ENCODE assay signal across 10 cellular contexts in genomic region chr19:35090795-35091214, GRCh38. TPM values are rescaled to one million over a fixed set of nuclear protein-coding genes. Genes with fewer than 3 reads are reported as not detected.
DNase-seq lines count a peak whose midpoint lies in the region; ATAC-seq, FAIRE-seq and TF ChIP-seq lines count a peak whose summit lies in the region.
"Had no signal": no experiment of that assay in that cellular context is flagged by ENCODE, and none has a peak within 500 bp of the region (broad histone marks: within the 10 kb centered on the region; RNA-seq: fewer than 3 reads in every experiment).

No MANE protein-coding gene starts in this region.

- no peak overlapping the region for H3K4me2 ChIP-seq in K562 (ENCODE audit: insufficient read depth, low read length)

- H3K36me3 Mint-ChIP-seq in natural killer cell = no peaks in the 10 kb centered on the region
- H3K36me3 Mint-ChIP-seq in natural killer cell treated with Interleukin-12 subunit alpha and Interleukin-12 subunit beta and Interleukin-15 and Interleukin-18, amount 100 ng/mL, for 72 hours = no peaks in the 10 kb centered on the region
- H3K36me3 Mint-ChIP-seq: activated naive CD8-positive, alpha-beta T cell treated with anti-CD3 and anti-CD28 coated beads, Interleukin-2, amount 10 ng/mL, durations not matched to agents 7 days and 5 days had no signal

- TF ChIP-seq POLR2A in K562 (conservative IDR thresholded peaks at IDR 0.05) (no peak), sigmoid colon (IDR thresholded peaks at IDR 0.05) (no peak)

- POLR2A ChIA-PET in K562 (lab: Yijun Ruan, JAX) = no interaction called here

- in situ Hi-C loops in K562 (cut with MboI) = no loop called here

- DNase-seq in natural killer cell (no peak), K562 (ENCODE audit: extremely low read depth in 1 of 4, low spot score in 3 of 4) (no peak), sigmoid colon (no peak), NCI-H526 treated with DMSO at 0.1 percent for 48 hours (lab: John Stamatoyannopoulos, UW) (no peak)
- DNase-seq in natural killer cell treated with Interleukin-12 subunit alpha and Interleukin-12 subunit beta and Interleukin-15 and Interleukin-18, amount 100 ng/mL, for 72 hours (ENCODE audit: low spot score) = no peak
- no peak for DNase-seq in activated naive CD4-positive, alpha-beta T cell treated with Interleukin-2 at 50 U/mL for 16 hours
- DNase-seq: activated naive CD8-positive, alpha-beta T cell treated with anti-CD3 and anti-CD28 coated beads, Interleukin-2, amount 10 ng/mL, durations not matched to agents 7 days and 5 days had no signal

- H3K27me3 ChIP-seq in K562 (ENCODE audit: control insufficient read depth in 2 of 2, insufficient read depth in 2 of 2, low read length in 2 of 2) (peaks cover 0 to 4% of the 10 kb centered on the region in 2 experiments; a peak in 1 of 5 replicates), liver (ENCODE audit: control insufficient read depth in 4 of 4, insufficient read depth in 4 of 4, low read length in 3 of 4) (no peaks in the 10 kb centered on the region), sigmoid colon (peaks cover 0 to 27% (median 23%) of the 10 kb centered on the region in 3 donors)

- no peak for TF ChIP-seq EP300 in K562 (IDR thresholded peaks at IDR 0.05; ENCODE audit: low read length)
- TF ChIP-seq EP300 in sigmoid colon (IDR thresholded peaks at IDR 0.05) = no peak

- no peak for FAIRE-seq in K562 (lab: Jason Lieb, UNC)

- peaks cover 10 to 39% of the 10 kb centered on the region in 2 experiments; a peak in 4 of 5 replicates for H3K4me1 ChIP-seq in K562 (replicated peaks in 1 of 2; ENCODE audit: control insufficient read depth in 2 of 2, insufficient read depth in 2 of 2, low read length in 2 of 2)
- peaks cover 3 to 28% (median 17%) of the 10 kb centered on the region in 4 donors for H3K4me1 ChIP-seq in liver (ENCODE audit: control insufficient read depth in 4 of 4, insufficient read depth in 4 of 4, low read length in 3 of 4)
- peaks cover 0 to 11% (median 7%) of the 10 kb centered on the region in 4 donors for H3K4me1 ChIP-seq in sigmoid colon

- H3K27ac ChIP-seq in K562 (ENCODE audit: extremely low read depth, low read depth, low read length) (no peak overlapping the region), liver (ENCODE audit: low read depth in 1 of 2, low read length in 2 of 2) (peak overlapping the region; percentile 80 to 92), sigmoid colon (no peak overlapping the region)

- H3K4me3 Mint-ChIP-seq in natural killer cell = no peak overlapping the region
- H3K4me3 Mint-ChIP-seq in natural killer cell treated with Interleukin-12 subunit alpha and Interleukin-12 subunit beta and Interleukin-15 and Interleukin-18, amount 100 ng/mL, for 72 hours = no peak overlapping the region
- H3K4me3 Mint-ChIP-seq: activated naive CD8-positive, alpha-beta T cell treated with anti-CD3 and anti-CD28 coated beads, Interleukin-2, amount 10 ng/mL, durations not matched to agents 7 days and 5 days had no signal

- H2AFZ ChIP-seq in K562 (ENCODE audit: low read depth, low read length) = peak overlapping the region; percentile 91

- no peak for ATAC-seq in natural killer cell
- no peak for ATAC-seq in natural killer cell treated with Interleukin-12 subunit alpha and Interleukin-12 subunit beta and Interleukin-15 and Interleukin-18, amount 100 ng/mL, for 72 hours
- peak; percentile 12; the same call in 1 of the 3 replicates for ATAC-seq in K562
- no peak for ATAC-seq in HG03571 (IDR thresholded peaks at IDR 0.05; ENCODE audit: unreplicated experiment)

- H3K4me1 Mint-ChIP-seq in natural killer cell = peaks cover 12 to 13% of the 10 kb centered on the region in 2 donors
- H3K4me1 Mint-ChIP-seq in natural killer cell treated with Interleukin-12 subunit alpha and Interleukin-12 subunit beta and Interleukin-15 and Interleukin-18, amount 100 ng/mL, for 72 hours (ENCODE audit: low read depth in 2 of 2) = peaks cover 5 to 8% of the 10 kb centered on the region in 2 donors
- H3K4me1 Mint-ChIP-seq: activated naive CD8-positive, alpha-beta T cell treated with anti-CD3 and anti-CD28 coated beads, Interleukin-2, amount 10 ng/mL, durations not matched to agents 7 days and 5 days had no signal

- WGBS in K562 (ENCODE audit: insufficient coverage, low coverage, missing lambda C conversion rate) = 24% methylated on average over 20 of the region's 31 CpGs
- 8% methylated on average over 31 of the region's 31 CpGs for WGBS in liver
- 22 to 36% methylated on average over 31 of the region's 31 CpGs for whole genome bisulfite sequencing in sigmoid colon, 2 donors

- H3K27me3 Mint-ChIP-seq in natural killer cell (ENCODE audit: low read depth in 2 of 2) = peaks cover 0 to 8% of the 10 kb centered on the region in 2 donors
- peaks cover 0 to under 1% of the 10 kb centered on the region in 2 donors for H3K27me3 Mint-ChIP-seq in natural killer cell treated with Interleukin-12 subunit alpha and Interleukin-12 subunit beta and Interleukin-15 and Interleukin-18, amount 100 ng/mL, for 72 hours

- H3K36me3 ChIP-seq in K562 (ENCODE audit: control insufficient read depth, insufficient read depth, low read length) (no peaks in the 10 kb centered on the region), liver (ENCODE audit: control insufficient read depth in 4 of 4, insufficient read depth in 3 of 4, low read depth in 1 of 4, low read length in 3 of 4) (no peaks in the 10 kb centered on the region), sigmoid colon (no peaks in the 10 kb centered on the region)

- no peak overlapping the region for H3K27ac Mint-ChIP-seq in natural killer cell
- H3K27ac Mint-ChIP-seq in natural killer cell treated with Interleukin-12 subunit alpha and Interleukin-12 subunit beta and Interleukin-15 and Interleukin-18, amount 100 ng/mL, for 72 hours = no peak overlapping the region
- H3K27ac Mint-ChIP-seq: activated naive CD8-positive, alpha-beta T cell treated with anti-CD3 and anti-CD28 coated beads, Interleukin-2, amount 10 ng/mL, durations not matched to agents 7 days and 5 days had no signal

- H3K9me1 ChIP-seq in K562 (ENCODE audit: control insufficient read depth, insufficient read depth, low read length) = no peaks in the 10 kb centered on the region

- no peaks in the 10 kb centered on the region for H4K20me1 ChIP-seq in K562 (replicated peaks; ENCODE audit: control insufficient read depth, insufficient read depth, low read length)

- no peak for TF ChIP-seq RAD21 in K562 (CRISPR knock-in tag; conservative IDR thresholded peaks at IDR 0.05 in 1 of 2, IDR thresholded peaks at IDR 0.05 in 1 of 2)
- TF ChIP-seq RAD21 in liver (IDR thresholded peaks at IDR 0.05) = no peak

- H3K9me3 Mint-ChIP-seq in natural killer cell = no peaks in the 10 kb centered on the region
- H3K9me3 Mint-ChIP-seq in natural killer cell treated with Interleukin-12 subunit alpha and Interleukin-12 subunit beta and Interleukin-15 and Interleukin-18, amount 100 ng/mL, for 72 hours = no peaks in the 10 kb centered on the region
- H3K9me3 Mint-ChIP-seq: activated naive CD8-positive, alpha-beta T cell treated with anti-CD3 and anti-CD28 coated beads, Interleukin-2, amount 10 ng/mL, durations not matched to agents 7 days and 5 days had no signal

- TF ChIP-seq CTCF in natural killer cell (IDR thresholded peaks at IDR 0.05) = peak; percentile 25
- TF ChIP-seq CTCF in K562 (IDR thresholded peaks at IDR 0.05 in 2 of 3, conservative IDR thresholded peaks at IDR 0.05 in 1 of 3; ENCODE audit: insufficient read depth in 2 of 3, low read depth in 1 of 3, low read length in 3 of 3) = no peak
- TF ChIP-seq CTCF in liver (IDR thresholded peaks at IDR 0.05; ENCODE audit: low read depth, low read length, missing input control) = no peak
- no peak for TF ChIP-seq CTCF in sigmoid colon (IDR thresholded peaks at IDR 0.05)

- no peaks in the 10 kb centered on the region for H3K79me2 ChIP-seq in K562 (ENCODE audit: control insufficient read depth, insufficient read depth, low read length)

- intact Hi-C loops in natural killer cell (cut with micrococcal nuclease) (loop anchor here (1.0 kb wide), 1 partner anchor 24 kb away; no protein-coding TSS in a partner anchor), K562 (cut with micrococcal nuclease) (loop anchor here (1.0 to 10.0 kb wide), 2 partner anchors 24 to 46 kb away; partner anchors contain the start of gene HPN), sigmoid colon (cut with DNase I) (loop anchor here (2.0 to 5.0 kb wide), 2 partner anchors 24 to 119 kb away; no protein-coding TSS in a partner anchor)

- H3K4me3 ChIP-seq in K562 = no peak overlapping the region
- peak overlapping the region in 2 of 3 donors; percentile 39 to 52 for H3K4me3 ChIP-seq in liver (ENCODE audit: low read depth in 1 of 3, low read length in 3 of 3)
- no peak overlapping the region for H3K4me3 ChIP-seq in sigmoid colon

- H3K9me3 ChIP-seq in K562 (replicated peaks; ENCODE audit: control insufficient read depth, insufficient read depth, low read depth, low read length) = no peaks in the 10 kb centered on the region
- no peaks in the 10 kb centered on the region for H3K9me3 ChIP-seq in liver (ENCODE audit: control insufficient read depth in 4 of 4, low read length in 3 of 4)
- no peaks in the 10 kb centered on the region for H3K9me3 ChIP-seq in sigmoid colon
- H3K9me3 ChIP-seq: Caco-2 had no signal

- CTCF ChIA-PET in K562 (lab: Yijun Ruan, JAX; ENCODE audit: low intra/inter-chr PET ratio) = interaction anchor here (0.5 kb wide), 1 partner anchor 40 kb away, joined by 3 read pairs; no protein-coding TSS in a partner anchor

- BruUV-seq in K562 (replicated peaks; lab: Mats Ljungman, UMichigan) = no TSS peak

- H3K9ac ChIP-seq in K562 (ENCODE audit: insufficient read depth in 1 of 2, low read depth in 2 of 2, low read length in 2 of 2) (peak overlapping the region in 1 of 2 experiments; percentile 47; a peak in 1 of 4 replicates), liver (ENCODE audit: low read depth in 1 of 2, low read length in 2 of 2) (peak overlapping the region in 1 of 2 donors; percentile 66)

RNA-seq across cellular contexts. Expression of gene FXYD3, which starts 24.8 kb away (rescaled TPM):
- total RNA-seq in natural killer cell = not detected
- not detected for total RNA-seq in natural killer cell treated with Interleukin-12 subunit alpha and Interleukin-12 subunit beta and Interleukin-15 and Interleukin-18, amount 100 ng/mL, for 72 hours
- total RNA-seq in K562 (2011; cell fraction: chromatin; rRNA removed; ENCODE audit: low replicate concordance) = not detected in 2 replicates
- total RNA-seq in K562 (2011; cell fraction: nucleolus; rRNA removed) = not detected in 2 replicates
- total RNA-seq in K562 (2011; cell fraction: nucleoplasm; rRNA removed) = not detected in 2 replicates
- not detected in 2 replicates for total RNA-seq in K562 (2014; rRNA removed)
- total RNA-seq in K562 (2014; rRNA removed; fragmentation: Illumina TruSeq; extraction: Trizol) = not detected in 2 replicates
- not detected in 2 replicates for total RNA-seq in K562 (2015; rRNA removed; fragmentation: Illumina TruSeq; extraction: Trizol)
- total RNA-seq in K562 (2021) = 0.24 and 0.60 TPM in 2 replicates
- polyA plus RNA-seq in K562 (2011; rRNA removed) = not detected in 2 replicates
- not detected in 2 replicates for polyA plus RNA-seq in K562 (2011; cell fraction: cytosol; rRNA removed)
- not detected in 2 replicates for polyA plus RNA-seq in K562 (2011; cell fraction: nucleus; rRNA removed)
- 0.16 TPM in 1 of 2 replicates, not detected in the other for polyA plus RNA-seq in K562 (2012)
- polyA plus RNA-seq in K562 (2014; fragmentation: Illumina TruSeq; extraction: Trizol) = not detected in 2 replicates
- polyA plus RNA-seq in K562 (2014; fragmentation: Nextera tagmentation; extraction: Ambion mirVana) = not detected
- not detected in 2 replicates for polyA plus RNA-seq in K562 (2014; rRNA removed)
- polyA minus RNA-seq in K562 (2011; rRNA and poly(A)+ RNA removed) = not detected in 2 replicates
- not detected in 2 replicates for polyA minus RNA-seq in K562 (2011; cell fraction: cytosol; rRNA and poly(A)+ RNA removed)
- not detected in 2 replicates for polyA minus RNA-seq in K562 (2011; cell fraction: nucleus; rRNA and poly(A)+ RNA removed)
- total RNA-seq in liver = not detected
- under 1 TPM; 0.32 to 0.45 TPM for polyA plus RNA-seq in liver
- 10 to 100 TPM in 2 of 4 donors, 1 to 10 TPM in 2; 3.7 to 15.3 (median 8.2) TPM for total RNA-seq in sigmoid colon
- 1,000 to 10,000 TPM; 2,472 to 3,333 (median 2,871) TPM for polyA plus RNA-seq in sigmoid colon
- total RNA-seq: activated naive CD8-positive, alpha-beta T cell treated with anti-CD3 and anti-CD28 coated beads, Interleukin-2, amount 10 ng/mL, durations not matched to agents 7 days and 5 days had no signal

RNA-seq across cellular contexts. Expression of gene LGI4, which starts 44.1 kb away (rescaled TPM):
- total RNA-seq in natural killer cell = under 1 TPM in 2 of 3 donors, not detected in 1; 0.49 to 0.72 TPM
- not detected for total RNA-seq in natural killer cell treated with Interleukin-12 subunit alpha and Interleukin-12 subunit beta and Interleukin-15 and Interleukin-18, amount 100 ng/mL, for 72 hours
- 1.9 TPM in 2 replicates for total RNA-seq in K562 (2011; cell fraction: chromatin; rRNA removed; ENCODE audit: low replicate concordance)
- total RNA-seq in K562 (2011; cell fraction: nucleolus; rRNA removed) = 0.67 and 0.92 TPM in 2 replicates
- total RNA-seq in K562 (2011; cell fraction: nucleoplasm; rRNA removed) = 0.88 and 0.92 TPM in 2 replicates
- 0.14 TPM in 1 of 2 replicates, not detected in the other for total RNA-seq in K562 (2014; rRNA removed)
- not detected in 2 replicates for total RNA-seq in K562 (2014; rRNA removed; fragmentation: Illumina TruSeq; extraction: Trizol)
- total RNA-seq in K562 (2015; rRNA removed; fragmentation: Illumina TruSeq; extraction: Trizol) = not detected in 2 replicates
- 0.24 TPM in 1 of 2 replicates, not detected in the other for total RNA-seq in K562 (2021)
- polyA plus RNA-seq in K562 (2011; rRNA removed) = 0.29 and 0.73 TPM in 2 replicates
- polyA plus RNA-seq in K562 (2011; cell fraction: cytosol; rRNA removed) = 0.16 and 0.37 TPM in 2 replicates
- 3.1 and 4.6 TPM in 2 replicates for polyA plus RNA-seq in K562 (2011; cell fraction: nucleus; rRNA removed)
- polyA plus RNA-seq in K562 (2012) = 0.35 and 1.6 TPM in 2 replicates
- 0.30 and 0.33 TPM in 2 replicates for polyA plus RNA-seq in K562 (2014; fragmentation: Illumina TruSeq; extraction: Trizol)
- polyA plus RNA-seq in K562 (2014; fragmentation: Nextera tagmentation; extraction: Ambion mirVana) = not detected
- polyA plus RNA-seq in K562 (2014; rRNA removed) = 0.21 and 1.1 TPM in 2 replicates
- polyA minus RNA-seq in K562 (2011; rRNA and poly(A)+ RNA removed) = not detected in 2 replicates
- polyA minus RNA-seq in K562 (2011; cell fraction: cytosol; rRNA and poly(A)+ RNA removed) = not detected in 2 replicates
- polyA minus RNA-seq in K562 (2011; cell fraction: nucleus; rRNA and poly(A)+ RNA removed) = 0.54 TPM in 1 of 2 replicates, not detected in the other
- total RNA-seq in liver = 1 to 10 TPM; 1.1 to 1.2 TPM
- 1 to 10 TPM in 1 of 2 donors, under 1 TPM in 1; 0.18 to 1.5 TPM for polyA plus RNA-seq in liver
- 10 to 100 TPM; 29.0 to 47.1 (median 35.1) TPM for total RNA-seq in sigmoid colon
- polyA plus RNA-seq in sigmoid colon = 10 to 100 TPM in 1 of 3 donors, 1 to 10 TPM in 2; 4.2 to 35.7 (median 9.0) TPM

RNA-seq across cellular contexts. Expression of gene FXYD1, which starts 47.8 kb away (rescaled TPM):
- total RNA-seq in natural killer cell (not detected), K562 (2014; rRNA removed) (2.3 and 2.4 TPM in 2 replicates), K562 (2014; rRNA removed; fragmentation: Illumina TruSeq; extraction: Trizol) (not detected in 2 replicates), K562 (2015; rRNA removed; fragmentation: Illumina TruSeq; extraction: Trizol) (0.60 and 1.3 TPM in 2 replicates), K562 (2021) (1.7 and 2.7 TPM in 2 replicates), liver (10 to 100 TPM; 18.7 to 20.3 TPM), sigmoid colon (100 to 1,000 TPM in 1 of 4 donors, 10 to 100 TPM in 3; 39.1 to 107 (median 44.6) TPM)
- total RNA-seq in natural killer cell treated with Interleukin-12 subunit alpha and Interleukin-12 subunit beta and Interleukin-15 and Interleukin-18, amount 100 ng/mL, for 72 hours = not detected
- total RNA-seq in K562 (2011; cell fraction: chromatin; rRNA removed; ENCODE audit: low replicate concordance) = 0.67 TPM in 1 of 2 replicates, not detected in the other
- 0.50 TPM in 1 of 2 replicates, not detected in the other for total RNA-seq in K562 (2011; cell fraction: nucleolus; rRNA removed)
- not detected in 2 replicates for total RNA-seq in K562 (2011; cell fraction: nucleoplasm; rRNA removed)
- polyA plus RNA-seq in K562 (2011; rRNA removed) (0.40 and 0.66 TPM in 2 replicates), K562 (2014; fragmentation: Illumina TruSeq; extraction: Trizol) (0.71 and 2.1 TPM in 2 replicates), K562 (2014; fragmentation: Nextera tagmentation; extraction: Ambion mirVana) (not detected), K562 (2014; rRNA removed) (2.4 and 3.2 TPM in 2 replicates), liver (100 to 1,000 TPM; 123 to 146 TPM), sigmoid colon (10 to 100 TPM in 2 of 3 donors, 1 to 10 TPM in 1; 6.0 to 57.7 (median 15.0) TPM)
- 0.16 TPM in 1 of 2 replicates, not detected in the other for polyA plus RNA-seq in K562 (2011; cell fraction: cytosol; rRNA removed)
- polyA plus RNA-seq in K562 (2011; cell fraction: nucleus; rRNA removed) = 0.49 and 2.1 TPM in 2 replicates
- polyA plus RNA-seq in K562 (2012) = 2.1 and 4.4 TPM in 2 replicates
- polyA minus RNA-seq in K562 (2011; rRNA and poly(A)+ RNA removed) = not detected in 2 replicates
- polyA minus RNA-seq in K562 (2011; cell fraction: cytosol; rRNA and poly(A)+ RNA removed) = not detected in 2 replicates
- 0.67 TPM in 1 of 2 replicates, not detected in the other for polyA minus RNA-seq in K562 (2011; cell fraction: nucleus; rRNA and poly(A)+ RNA removed)
- total RNA-seq: activated naive CD8-positive, alpha-beta T cell treated with anti-CD3 and anti-CD28 coated beads, Interleukin-2, amount 10 ng/mL, durations not matched to agents 7 days and 5 days; Caco-2 had no signal

RNA-seq across cellular contexts. Expression of gene HPN, which starts 49.3 kb away (rescaled TPM):
- total RNA-seq in natural killer cell = not detected
- under 1 TPM in 1 of 2 donors, not detected in 1; 0.31 TPM for total RNA-seq in natural killer cell treated with Interleukin-12 subunit alpha and Interleukin-12 subunit beta and Interleukin-15 and Interleukin-18, amount 100 ng/mL, for 72 hours
- 0.30 and 0.74 TPM in 2 replicates for total RNA-seq in K562 (2011; cell fraction: chromatin; rRNA removed; ENCODE audit: low replicate concordance)
- total RNA-seq in K562 (2011; cell fraction: nucleolus; rRNA removed) = 0.26 and 0.67 TPM in 2 replicates
- total RNA-seq in K562 (2011; cell fraction: nucleoplasm; rRNA removed) = 0.59 and 0.99 TPM in 2 replicates
- not detected in 2 replicates for total RNA-seq in K562 (2014; rRNA removed)
- total RNA-seq in K562 (2014; rRNA removed; fragmentation: Illumina TruSeq; extraction: Trizol) = not detected in 2 replicates
- total RNA-seq in K562 (2015; rRNA removed; fragmentation: Illumina TruSeq; extraction: Trizol) = 0.15 TPM in 1 of 2 replicates, not detected in the other
- total RNA-seq in K562 (2021) = 0.20 and 0.36 TPM in 2 replicates
- polyA plus RNA-seq in K562 (2011; rRNA removed) = 0.10 and 0.11 TPM in 2 replicates
- polyA plus RNA-seq in K562 (2011; cell fraction: cytosol; rRNA removed) = 0.09 and 0.12 TPM in 2 replicates
- 0.63 and 1.3 TPM in 2 replicates for polyA plus RNA-seq in K562 (2011; cell fraction: nucleus; rRNA removed)
- polyA plus RNA-seq in K562 (2012) = 0.10 and 1.7 TPM in 2 replicates
- polyA plus RNA-seq in K562 (2014; fragmentation: Illumina TruSeq; extraction: Trizol) = not detected in 2 replicates
- polyA plus RNA-seq in K562 (2014; fragmentation: Nextera tagmentation; extraction: Ambion mirVana) = not detected
- polyA plus RNA-seq in K562 (2014; rRNA removed) = not detected in 2 replicates
- not detected in 2 replicates for polyA minus RNA-seq in K562 (2011; rRNA and poly(A)+ RNA removed)
- not detected in 2 replicates for polyA minus RNA-seq in K562 (2011; cell fraction: cytosol; rRNA and poly(A)+ RNA removed)
- 0.27 and 0.56 TPM in 2 replicates for polyA minus RNA-seq in K562 (2011; cell fraction: nucleus; rRNA and poly(A)+ RNA removed)
- total RNA-seq in liver = 100 to 1,000 TPM; 130 to 239 TPM
- 100 to 1,000 TPM; 430 to 535 TPM for polyA plus RNA-seq in liver
- total RNA-seq in sigmoid colon = under 1 TPM in 3 of 4 donors, not detected in 1; 0.36 to 0.95 (median 0.66) TPM
- polyA plus RNA-seq in sigmoid colon = 1 to 10 TPM in 1 of 3 donors, under 1 TPM in 1, not detected in 1; 0.61 to 1.8 TPM

RNA-seq across cellular contexts. Expression of gene FXYD7, which starts 52.2 kb away (rescaled TPM):
- total RNA-seq in natural killer cell = 1 to 10 TPM; 4.0 to 5.4 (median 4.9) TPM
- not detected for total RNA-seq in natural killer cell treated with Interleukin-12 subunit alpha and Interleukin-12 subunit beta and Interleukin-15 and Interleukin-18, amount 100 ng/mL, for 72 hours
- total RNA-seq in K562 (2011; cell fraction: chromatin; rRNA removed; ENCODE audit: low replicate concordance) = 0.39 and 0.76 TPM in 2 replicates
- not detected in 2 replicates for total RNA-seq in K562 (2011; cell fraction: nucleolus; rRNA removed)
- total RNA-seq in K562 (2011; cell fraction: nucleoplasm; rRNA removed) = not detected in 2 replicates
- total RNA-seq in K562 (2014; rRNA removed) = not detected in 2 replicates
- total RNA-seq in K562 (2014; rRNA removed; fragmentation: Illumina TruSeq; extraction: Trizol) = not detected in 2 replicates
- 0.26 and 0.36 TPM in 2 replicates for total RNA-seq in K562 (2015; rRNA removed; fragmentation: Illumina TruSeq; extraction: Trizol)
- total RNA-seq in K562 (2021) = 0.27 and 0.80 TPM in 2 replicates
- 0.18 and 0.26 TPM in 2 replicates for polyA plus RNA-seq in K562 (2011; rRNA removed)
- 0.24 and 0.51 TPM in 2 replicates for polyA plus RNA-seq in K562 (2011; cell fraction: cytosol; rRNA removed)
- polyA plus RNA-seq in K562 (2011; cell fraction: nucleus; rRNA removed) = 0.48 and 1.2 TPM in 2 replicates
- 1.4 and 1.5 TPM in 2 replicates for polyA plus RNA-seq in K562 (2012)
- 0.28 TPM in 1 of 2 replicates, not detected in the other for polyA plus RNA-seq in K562 (2014; fragmentation: Illumina TruSeq; extraction: Trizol)
- polyA plus RNA-seq in K562 (2014; fragmentation: Nextera tagmentation; extraction: Ambion mirVana) = under 1 TPM; 0.10 to 0.13 TPM
- 0.32 and 0.46 TPM in 2 replicates for polyA plus RNA-seq in K562 (2014; rRNA removed)
- polyA minus RNA-seq in K562 (2011; rRNA and poly(A)+ RNA removed) = not detected in 2 replicates
- not detected in 2 replicates for polyA minus RNA-seq in K562 (2011; cell fraction: cytosol; rRNA and poly(A)+ RNA removed)
- not detected in 2 replicates for polyA minus RNA-seq in K562 (2011; cell fraction: nucleus; rRNA and poly(A)+ RNA removed)
- under 1 TPM in 1 of 2 donors, not detected in 1; 0.08 TPM for total RNA-seq in liver
- under 1 TPM in 1 of 2 donors, not detected in 1; 0.09 TPM for polyA plus RNA-seq in liver
- 1 to 10 TPM in 1 of 4 donors, not detected in 3; 3.3 TPM for total RNA-seq in sigmoid colon
- polyA plus RNA-seq in sigmoid colon = 1 to 10 TPM in 1 of 3 donors, not detected in 2; 1.7 TPM
- total RNA-seq: Caco-2 had no signal

Comparison
In these comparisons a context has a peak if more than half of its experiments do, and no peak if none do; other contexts are left out.
1. H3K27ac ChIP-seq: peak in liver (2 of 2); none in K562 (single experiment) and sigmoid colon (0 of 4).
2. H3K4me3 ChIP-seq: peak in liver (2 of 3); none in K562 (single experiment) and sigmoid colon (0 of 4).
3. RNA of gene LGI4, which starts 44.1 kb away (total RNA-seq): 29.0 to 47.1 TPM in sigmoid colon; 1.1 to 1.2 TPM in liver, 0.49 to 0.72 TPM in natural killer cell, 0.14 to 1.9 TPM in K562 and not detected in natural killer cell treated with Interleukin-12 subunit alpha and Interleukin-12 subunit beta and Interleukin-15 and Interleukin-18, amount 100 ng/mL, for 72 hours; every median in the first group is over 10 times any median in the second.
4. RNA of gene FXYD1, which starts 47.8 kb away (total RNA-seq): 39.1 to 107 TPM in sigmoid colon and 18.7 to 20.3 TPM in liver; 0.50 to 2.7 TPM in K562, not detected in natural killer cell treated with Interleukin-12 subunit alpha and Interleukin-12 subunit beta and Interleukin-15 and Interleukin-18, amount 100 ng/mL, for 72 hours and not detected in natural killer cell; every median in the first group is over 4 times any median in the second.